In the genomic region with DNA sequence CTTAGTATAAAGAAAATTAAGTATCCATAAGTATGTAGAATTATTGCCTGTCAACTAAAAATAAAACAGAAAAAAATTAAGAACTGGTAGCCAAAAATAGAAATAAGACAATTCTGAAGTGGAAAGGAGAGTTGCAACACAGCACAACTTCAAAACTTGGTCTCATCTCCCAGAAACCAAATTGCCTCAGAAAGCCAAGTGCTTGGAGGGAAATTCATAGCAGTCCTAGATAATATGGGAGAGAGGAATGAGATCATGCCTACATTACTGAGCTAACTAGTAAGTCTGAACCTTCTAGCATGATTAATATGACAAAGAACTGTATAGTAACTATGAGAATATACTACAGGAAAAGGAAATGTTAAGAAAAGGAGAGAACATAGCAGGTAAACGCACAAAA, we compare ENCODE assay signal across 1 cellular context.
TF ChIP-seq lines count a peak whose summit lies in the region.

No MANE protein-coding gene starts in this region.

TF ChIP-seq in SK-N-SH, 30 proteins besides CTCF, POLR2A, EP300 and RAD21:
- TF ChIP-seq RXRA (IDR thresholded peaks at IDR 0.05; ENCODE audit: borderline replicate concordance, low read depth): no peak
